In genomic region chr3:152517517-152517916, GRCh38 we compare ENCODE assay signal across 1 cellular context.
TF ChIP-seq lines count a peak whose summit lies in the region.

No MANE protein-coding gene starts in this region.

TF ChIP-seq in GM12878, 131 proteins besides CTCF, POLR2A, EP300 and RAD21 (continued from another document):
- TF ChIP-seq PKNOX1 (IDR thresholded peaks at IDR 0.05) (no peak), YY1 (IDR thresholded peaks at IDR 0.05; ENCODE audit: low read depth, low read length) (no peak), SRF (IDR thresholded peaks at IDR 0.05; ENCODE audit: low read depth in 2 of 2, low read length in 2 of 2) (no peak), NFXL1 (IDR thresholded peaks at IDR 0.05; ENCODE audit: borderline replicate concordance) (no peak), POLR2AphosphoS5 (IDR thresholded peaks at IDR 0.05; ENCODE audit: low read length) (no peak), BCLAF1 (IDR thresholded peaks at IDR 0.05) (no peak), ZBTB40 (IDR thresholded peaks at IDR 0.05; ENCODE audit: borderline replicate concordance) (no peak), SMARCA5 (IDR thresholded peaks at IDR 0.05) (no peak), NR2C2 (IDR thresholded peaks at IDR 0.05; ENCODE audit: borderline replicate concordance, control insufficient read depth, insufficient read length, low read depth) (no peak), KAT2A (conservative IDR thresholded peaks at IDR 0.05; ENCODE audit: control insufficient read depth, low read depth, low read length) (no peak), BHLHE40 (IDR thresholded peaks at IDR 0.05; ENCODE audit: borderline replicate concordance in 1 of 2, low read depth in 2 of 2, low read length in 1 of 2) (no peak), USF2 (IDR thresholded peaks at IDR 0.05; ENCODE audit: borderline replicate concordance, low read depth, low read length) (no peak)
